In the genomic region with DNA sequence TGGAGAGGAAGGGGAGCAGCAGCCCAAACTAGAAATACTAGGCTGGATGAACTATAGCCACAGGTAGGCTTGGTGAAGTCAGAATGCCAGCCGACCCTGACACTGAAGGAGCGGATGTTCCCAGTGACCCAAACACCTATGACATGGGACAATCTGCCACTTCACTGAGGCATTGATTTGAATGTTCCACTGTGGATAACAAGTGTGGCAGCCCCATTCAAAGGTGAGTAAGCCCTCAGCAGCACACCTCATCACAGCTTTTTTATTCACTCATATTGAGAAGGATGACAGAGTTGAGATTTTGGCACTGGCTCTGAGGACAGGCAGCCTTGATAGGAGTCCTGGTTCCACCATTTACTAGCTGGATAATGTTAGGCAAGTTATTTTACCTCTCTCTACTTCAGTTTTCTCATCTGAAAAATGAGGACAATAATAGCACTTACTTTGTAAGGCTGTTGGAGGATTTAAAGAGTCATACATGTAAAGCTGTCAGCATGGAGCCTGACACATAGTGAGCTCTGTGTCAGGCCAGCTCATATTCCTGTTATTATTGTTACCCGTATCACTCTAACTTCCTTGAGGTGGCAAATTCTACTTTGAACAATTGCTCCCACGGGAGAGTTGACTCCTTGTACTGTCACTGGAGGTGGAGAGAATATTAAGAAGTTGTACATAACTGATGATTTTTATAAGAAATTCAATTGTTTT, we compare ENCODE assay signal across 17 cellular contexts.
"Had no signal": no experiment of that assay in that cellular context is flagged by ENCODE, and none has a peak within 500 bp of the region (broad histone marks: within the 10 kb centered on the region; RNA-seq: fewer than 3 reads in every experiment).

No MANE protein-coding gene starts in this region.

- H3K9me3 Mint-ChIP-seq: activated naive CD4-positive, alpha-beta T cell treated with anti-CD3 and anti-CD28 coated beads, Interleukin-2, amount 50 U/mL, for 24 hours had no signal

- H3K27ac Mint-ChIP-seq: activated CD8-positive, alpha-beta T cell treated with anti-CD3 and anti-CD28 coated beads for 36 hours; activated naive CD4-positive, alpha-beta T cell treated with anti-CD3 and anti-CD28 coated beads, Interleukin-2, amount 50 U/mL, for 24 hours; T-helper 17 cell had no signal

- H3K4me1 Mint-ChIP-seq: activated naive CD4-positive, alpha-beta T cell treated with anti-CD3 and anti-CD28 coated beads, Interleukin-2, amount 50 U/mL, for 24 hours had no signal

- H3K27me3 Mint-ChIP-seq: activated CD8-positive, alpha-beta T cell treated with anti-CD3 and anti-CD28 coated beads for 36 hours; activated naive CD4-positive, alpha-beta T cell treated with anti-CD3 and anti-CD28 coated beads, Interleukin-2, amount 50 U/mL, for 24 hours; T-helper 17 cell had no signal

- DNase-seq: activated CD8-positive, alpha-beta T cell treated with anti-CD3 and anti-CD28 coated beads for 36 hours; activated effector memory CD4-positive, alpha-beta T cell treated with anti-CD3 and anti-CD28 coated beads, Interleukin-2, amount 50 U/mL, for 16 hours; central memory CD4-positive, alpha-beta T cell; foreskin fibroblast; head of caudate nucleus; hippocampal formation; left cardiac atrium; left ventricle myocardium superior; ovary; retina; stimulated activated CD4-positive, alpha-beta T cell treated with anti-CD3 and anti-CD28 coated beads, Interleukin-2, amount 100 ng/mL, for 24 hours; stimulated activated naive CD4-positive, alpha-beta T cell treated with Interleukin-2 at 50 U/mL for 16 hours; T-helper 17 cell; T1000 had no signal

- ATAC-seq: activated CD8-positive, alpha-beta T cell treated with anti-CD3 and anti-CD28 coated beads for 36 hours; esophagus mucosa; left cardiac atrium; left ventricle myocardium superior; T-helper 17 cell had no signal

- H3K4me3 Mint-ChIP-seq: activated CD8-positive, alpha-beta T cell treated with anti-CD3 and anti-CD28 coated beads for 36 hours; activated naive CD4-positive, alpha-beta T cell treated with anti-CD3 and anti-CD28 coated beads, Interleukin-2, amount 50 U/mL, for 24 hours; nephron progenitor cell; T-helper 17 cell had no signal
